In genomic region chr11:120256779-120257178, GRCh38 we compare ENCODE assay signal across 1 cellular context.
TF ChIP-seq lines count a peak whose summit lies in the region.

No MANE protein-coding gene starts in this region.

TF ChIP-seq in GM12878, 131 proteins besides CTCF, POLR2A, EP300 and RAD21 (continued from another document):
- no peak for TF ChIP-seq BCL3 (IDR thresholded peaks at IDR 0.05; ENCODE audit: borderline replicate concordance, insufficient read depth, low read depth, low read length, poor library complexity, severe bottlenecking)
